1 cellular context compared by ENCODE assay signal in genomic region chr4:4577359-4577875, GRCh38.
TF ChIP-seq lines count a peak whose summit lies in the region.

No MANE protein-coding gene starts in this region.

TF ChIP-seq in SK-N-SH, 30 proteins besides CTCF, POLR2A, EP300 and RAD21 (continued from another document):
- no peak for TF ChIP-seq EZH2phosphoT487 (IDR thresholded peaks at IDR 0.05; ENCODE audit: borderline replicate concordance, low read depth)
- TF ChIP-seq, protein P1, sequence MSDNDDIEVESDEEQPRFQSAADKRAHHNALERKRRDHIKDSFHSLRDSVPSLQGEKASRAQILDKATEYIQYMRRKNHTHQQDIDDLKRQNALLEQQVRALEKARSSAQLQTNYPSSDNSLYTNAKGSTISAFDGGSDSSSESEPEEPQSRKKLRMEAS (IDR thresholded peaks at IDR 0.05; ENCODE audit: low read depth): no peak
- TF ChIP-seq TCF12 (IDR thresholded peaks at IDR 0.05): no peak
- no peak for TF ChIP-seq FOXJ3 (CRISPR knock-in tag; IDR thresholded peaks at IDR 0.05)
- no peak for TF ChIP-seq GABPA (IDR thresholded peaks at IDR 0.05; ENCODE audit: low read depth)
- no peak for TF ChIP-seq RXRA (IDR thresholded peaks at IDR 0.05; ENCODE audit: borderline replicate concordance, low read depth)
- TF ChIP-seq CHD2 (IDR thresholded peaks at IDR 0.05; ENCODE audit: low read length, partially characterized antibody): no peak
- no peak for TF ChIP-seq USF2 (IDR thresholded peaks at IDR 0.05; ENCODE audit: borderline replicate concordance, low read depth, low read length)
- TF ChIP-seq TEAD4 (IDR thresholded peaks at IDR 0.05; ENCODE audit: borderline replicate concordance, insufficient read depth): no peak
- TF ChIP-seq NRF1 (IDR thresholded peaks at IDR 0.05; ENCODE audit: low read depth, low read length): no peak
